In genomic region chr3:177615015-177615414, GRCh38 we compare ENCODE assay signal across 1 cellular context.
TF ChIP-seq lines count a peak whose summit lies in the region.

No MANE protein-coding gene starts in this region.

TF ChIP-seq in K562, 482 proteins besides CTCF, POLR2A, EP300 and RAD21 (continued from another document and continues in another):
- no peak for TF ChIP-seq ZNF740 (CRISPR knock-in tag; IDR thresholded peaks at IDR 0.05)
- no peak for TF ChIP-seq ZNF740 (tag; IDR thresholded peaks at IDR 0.05)
- no peak for TF ChIP-seq DDX20 (tag; IDR thresholded peaks at IDR 0.05; ENCODE audit: low read depth)
- no peak for TF ChIP-seq RHOXF2B (CRISPR knock-in tag; conservative IDR thresholded peaks at IDR 0.05)
- peak; percentile 68; the same call in 1 of the 2 replicates for TF ChIP-seq LEF1 (IDR thresholded peaks at IDR 0.05)
- no peak for TF ChIP-seq ZSCAN32 (CRISPR knock-in tag; IDR thresholded peaks at IDR 0.05)
- TF ChIP-seq CAMTA2 (CRISPR knock-in tag; conservative IDR thresholded peaks at IDR 0.05) = no peak
- no peak for TF ChIP-seq CLOCK (CRISPR knock-in tag; IDR thresholded peaks at IDR 0.05; ENCODE audit: borderline replicate concordance)
- TF ChIP-seq SMARCA5 (IDR thresholded peaks at IDR 0.05) = no peak
- TF ChIP-seq HNRNPUL1 (IDR thresholded peaks at IDR 0.05; ENCODE audit: low read length) = no peak
- TF ChIP-seq MAFK (IDR thresholded peaks at IDR 0.05; ENCODE audit: low read length) = 0 out of 2 replicates have a peak, but pooled peaks have one; percentile 28
- peak; percentile 21; the same call in 1 of the 2 replicates for TF ChIP-seq ATF7 (IDR thresholded peaks at IDR 0.05)
- TF ChIP-seq, protein P1, sequence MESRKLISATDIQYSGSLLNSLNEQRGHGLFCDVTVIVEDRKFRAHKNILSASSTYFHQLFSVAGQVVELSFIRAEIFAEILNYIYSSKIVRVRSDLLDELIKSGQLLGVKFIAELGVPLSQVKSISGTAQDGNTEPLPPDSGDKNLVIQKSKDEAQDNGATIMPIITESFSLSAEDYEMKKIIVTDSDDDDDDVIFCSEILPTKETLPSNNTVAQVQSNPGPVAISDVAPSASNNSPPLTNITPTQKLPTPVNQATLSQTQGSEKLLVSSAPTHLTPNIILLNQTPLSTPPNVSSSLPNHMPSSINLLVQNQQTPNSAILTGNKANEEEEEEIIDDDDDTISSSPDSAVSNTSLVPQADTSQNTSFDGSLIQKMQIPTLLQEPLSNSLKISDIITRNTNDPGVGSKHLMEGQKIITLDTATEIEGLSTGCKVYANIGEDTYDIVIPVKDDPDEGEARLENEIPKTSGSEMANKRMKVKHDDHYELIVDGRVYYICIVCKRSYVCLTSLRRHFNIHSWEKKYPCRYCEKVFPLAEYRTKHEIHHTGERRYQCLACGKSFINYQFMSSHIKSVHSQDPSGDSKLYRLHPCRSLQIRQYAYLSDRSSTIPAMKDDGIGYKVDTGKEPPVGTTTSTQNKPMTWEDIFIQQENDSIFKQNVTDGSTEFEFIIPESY (CRISPR knock-in tag; IDR thresholded peaks at IDR 0.05) = no peak
- no peak for TF ChIP-seq ZNF23 (CRISPR knock-in tag; IDR thresholded peaks at IDR 0.05)
- TF ChIP-seq SIX5 (IDR thresholded peaks at IDR 0.05; ENCODE audit: borderline replicate concordance in 1 of 2, insufficient read depth in 1 of 2, low read depth in 1 of 2, low read length in 2 of 2) = no peak
- TF ChIP-seq HDAC1 (IDR thresholded peaks at IDR 0.05) = peak in 1 of 2 experiments; percentile 15; a peak in 1 of 4 replicates
- no peak for TF ChIP-seq SREBF2 (CRISPR knock-in tag; IDR thresholded peaks at IDR 0.05)
- TF ChIP-seq DPF2 (IDR thresholded peaks at IDR 0.05) = peak; percentile 72; the same call in 1 of the 2 replicates
- TF ChIP-seq ATF1 (CRISPR knock-in tag; IDR thresholded peaks at IDR 0.05) = no peak
- peak; percentile 43; the same call in 1 of the 2 replicates for TF ChIP-seq ATF1 (tag; IDR thresholded peaks at IDR 0.05)
- peak; percentile 24 for TF ChIP-seq TBP (optimal IDR thresholded peaks at IDR 0.05; ENCODE audit: low read depth, low read length)
- TF ChIP-seq ZNF592 (IDR thresholded peaks at IDR 0.05) = 0 out of 2 replicates have a peak, but pooled peaks have one; percentile 59
- no peak for TF ChIP-seq ZNF140 (CRISPR knock-in tag; IDR thresholded peaks at IDR 0.05)
- 0 out of 2 replicates have a peak, but pooled peaks have one; percentile 37 for TF ChIP-seq ZEB2 (IDR thresholded peaks at IDR 0.05)
- no peak for TF ChIP-seq ZSCAN29 (IDR thresholded peaks at IDR 0.05)
- no peak for TF ChIP-seq ZNF778 (CRISPR knock-in tag; IDR thresholded peaks at IDR 0.05)
- TF ChIP-seq NRF1 (conservative IDR thresholded peaks at IDR 0.05 in 1 of 2, IDR thresholded peaks at IDR 0.05 in 1 of 2) = no peak
- TF ChIP-seq TEAD4 (IDR thresholded peaks at IDR 0.05; ENCODE audit: low read length) = peak; percentile 64; the same call in 1 of the 2 replicates
- no peak for TF ChIP-seq TEAD4 (CRISPR knock-in tag; IDR thresholded peaks at IDR 0.05; ENCODE audit: borderline replicate concordance)
- peak; percentile 75 for TF ChIP-seq ARID1B (IDR thresholded peaks at IDR 0.05)
- TF ChIP-seq SRF (CRISPR knock-in tag; IDR thresholded peaks at IDR 0.05) = no peak
- TF ChIP-seq NR2F6 (CRISPR knock-in tag; IDR thresholded peaks at IDR 0.05) = no peak
- peak; percentile 75 for TF ChIP-seq NFE2 (IDR thresholded peaks at IDR 0.05; ENCODE audit: low read depth)
- peak; percentile 59 for TF ChIP-seq CXXC5 (CRISPR knock-in tag; IDR thresholded peaks at IDR 0.05)
- TF ChIP-seq AFF1 (IDR thresholded peaks at IDR 0.05; ENCODE audit: low read depth in 1 of 2, partially characterized antibody in 2 of 2) = no peak
- peak; percentile 59; the same call in 1 of the 2 replicates for TF ChIP-seq CEBPG (CRISPR knock-in tag; IDR thresholded peaks at IDR 0.05)
- peak; percentile 76 to 87 for TF ChIP-seq CEBPG (tag; conservative IDR thresholded peaks at IDR 0.05 in 1 of 2, IDR thresholded peaks at IDR 0.05 in 1 of 2)
- peak; percentile 75 for TF ChIP-seq CBFA2T3 (IDR thresholded peaks at IDR 0.05)
- TF ChIP-seq NBN (IDR thresholded peaks at IDR 0.05; ENCODE audit: low read depth) = peak; percentile 68
- TF ChIP-seq, protein P2, sequence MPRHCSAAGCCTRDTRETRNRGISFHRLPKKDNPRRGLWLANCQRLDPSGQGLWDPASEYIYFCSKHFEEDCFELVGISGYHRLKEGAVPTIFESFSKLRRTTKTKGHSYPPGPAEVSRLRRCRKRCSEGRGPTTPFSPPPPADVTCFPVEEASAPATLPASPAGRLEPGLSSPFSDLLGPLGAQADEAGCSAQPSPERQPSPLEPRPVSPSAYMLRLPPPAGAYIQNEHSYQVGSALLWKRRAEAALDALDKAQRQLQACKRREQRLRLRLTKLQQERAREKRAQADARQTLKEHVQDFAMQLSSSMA (CRISPR knock-in tag; IDR thresholded peaks at IDR 0.05) = no peak
- no peak for TF ChIP-seq ZNF444 (CRISPR knock-in tag; IDR thresholded peaks at IDR 0.05)
- TF ChIP-seq ZC3H4 (CRISPR knock-in tag; IDR thresholded peaks at IDR 0.05; ENCODE audit: borderline replicate concordance) = no peak
- no peak for TF ChIP-seq POLR2AphosphoS2 (IDR thresholded peaks at IDR 0.05; ENCODE audit: low read length)
- TF ChIP-seq NCOR1 (IDR thresholded peaks at IDR 0.05) = peak; percentile 69
- peak; percentile 35; the same call in 1 of the 2 replicates for TF ChIP-seq C11orf30 (IDR thresholded peaks at IDR 0.05; ENCODE audit: low read depth)
- TF ChIP-seq, protein P3, sequence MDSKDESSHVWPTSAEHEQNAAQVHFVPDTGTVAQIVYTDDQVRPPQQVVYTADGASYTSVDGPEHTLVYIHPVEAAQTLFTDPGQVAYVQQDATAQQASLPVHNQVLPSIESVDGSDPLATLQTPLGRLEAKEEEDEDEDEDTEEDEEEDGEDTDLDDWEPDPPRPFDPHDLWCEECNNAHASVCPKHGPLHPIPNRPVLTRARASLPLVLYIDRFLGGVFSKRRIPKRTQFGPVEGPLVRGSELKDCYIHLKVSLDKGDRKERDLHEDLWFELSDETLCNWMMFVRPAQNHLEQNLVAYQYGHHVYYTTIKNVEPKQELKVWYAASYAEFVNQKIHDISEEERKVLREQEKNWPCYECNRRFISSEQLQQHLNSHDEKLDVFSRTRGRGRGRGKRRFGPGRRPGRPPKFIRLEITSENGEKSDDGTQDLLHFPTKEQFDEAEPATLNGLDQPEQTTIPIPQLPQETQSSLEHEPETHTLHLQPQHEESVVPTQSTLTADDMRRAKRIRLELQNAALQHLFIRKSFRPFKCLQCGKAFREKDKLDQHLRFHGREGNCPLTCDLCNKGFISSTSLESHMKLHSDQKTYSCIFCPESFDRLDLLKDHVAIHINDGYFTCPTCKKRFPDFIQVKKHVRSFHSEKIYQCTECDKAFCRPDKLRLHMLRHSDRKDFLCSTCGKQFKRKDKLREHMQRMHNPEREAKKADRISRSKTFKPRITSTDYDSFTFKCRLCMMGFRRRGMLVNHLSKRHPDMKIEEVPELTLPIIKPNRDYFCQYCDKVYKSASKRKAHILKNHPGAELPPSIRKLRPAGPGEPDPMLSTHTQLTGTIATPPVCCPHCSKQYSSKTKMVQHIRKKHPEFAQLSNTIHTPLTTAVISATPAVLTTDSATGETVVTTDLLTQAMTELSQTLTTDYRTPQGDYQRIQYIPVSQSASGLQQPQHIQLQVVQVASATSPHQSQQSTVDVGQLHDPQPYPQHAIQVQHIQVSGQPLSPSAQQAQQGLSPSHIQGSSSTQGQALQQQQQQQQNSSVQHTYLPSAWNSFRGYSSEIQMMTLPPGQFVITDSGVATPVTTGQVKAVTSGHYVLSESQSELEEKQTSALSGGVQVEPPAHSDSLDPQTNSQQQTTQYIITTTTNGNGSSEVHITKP (IDR thresholded peaks at IDR 0.05; ENCODE audit: partially characterized antibody) = peak; percentile 32
- peak; percentile 41; the same call in 1 of the 2 replicates for TF ChIP-seq RNF2 (IDR thresholded peaks at IDR 0.05)
- no peak for TF ChIP-seq ZNF436 (CRISPR knock-in tag; IDR thresholded peaks at IDR 0.05)
- no peak for TF ChIP-seq POLR2G (IDR thresholded peaks at IDR 0.05; ENCODE audit: low read depth, low read length)
- peak in 1 of 2 experiments; percentile 64; a peak in 1 of 3 replicates for TF ChIP-seq CBX3 (IDR thresholded peaks at IDR 0.05; ENCODE audit: borderline replicate concordance in 1 of 2, low read length in 2 of 2)
- peak in 1 of 2 experiments; percentile 42; a peak in 1 of 4 replicates for TF ChIP-seq FOXA3 (CRISPR knock-in tag; conservative IDR thresholded peaks at IDR 0.05 in 1 of 2, IDR thresholded peaks at IDR 0.05 in 1 of 2)
- no peak for TF ChIP-seq ZNF134 (CRISPR knock-in tag; conservative IDR thresholded peaks at IDR 0.05)
- TF ChIP-seq MEIS2 (IDR thresholded peaks at IDR 0.05; ENCODE audit: partially characterized antibody) = no peak
- no peak for TF ChIP-seq ZNF146 (CRISPR knock-in tag; IDR thresholded peaks at IDR 0.05; ENCODE audit: unreplicated experiment)
- no peak for TF ChIP-seq ZNF232 (CRISPR knock-in tag; IDR thresholded peaks at IDR 0.05)
